Comparison of ENCODE assay signal across 8 cellular contexts in the genomic region with DNA sequence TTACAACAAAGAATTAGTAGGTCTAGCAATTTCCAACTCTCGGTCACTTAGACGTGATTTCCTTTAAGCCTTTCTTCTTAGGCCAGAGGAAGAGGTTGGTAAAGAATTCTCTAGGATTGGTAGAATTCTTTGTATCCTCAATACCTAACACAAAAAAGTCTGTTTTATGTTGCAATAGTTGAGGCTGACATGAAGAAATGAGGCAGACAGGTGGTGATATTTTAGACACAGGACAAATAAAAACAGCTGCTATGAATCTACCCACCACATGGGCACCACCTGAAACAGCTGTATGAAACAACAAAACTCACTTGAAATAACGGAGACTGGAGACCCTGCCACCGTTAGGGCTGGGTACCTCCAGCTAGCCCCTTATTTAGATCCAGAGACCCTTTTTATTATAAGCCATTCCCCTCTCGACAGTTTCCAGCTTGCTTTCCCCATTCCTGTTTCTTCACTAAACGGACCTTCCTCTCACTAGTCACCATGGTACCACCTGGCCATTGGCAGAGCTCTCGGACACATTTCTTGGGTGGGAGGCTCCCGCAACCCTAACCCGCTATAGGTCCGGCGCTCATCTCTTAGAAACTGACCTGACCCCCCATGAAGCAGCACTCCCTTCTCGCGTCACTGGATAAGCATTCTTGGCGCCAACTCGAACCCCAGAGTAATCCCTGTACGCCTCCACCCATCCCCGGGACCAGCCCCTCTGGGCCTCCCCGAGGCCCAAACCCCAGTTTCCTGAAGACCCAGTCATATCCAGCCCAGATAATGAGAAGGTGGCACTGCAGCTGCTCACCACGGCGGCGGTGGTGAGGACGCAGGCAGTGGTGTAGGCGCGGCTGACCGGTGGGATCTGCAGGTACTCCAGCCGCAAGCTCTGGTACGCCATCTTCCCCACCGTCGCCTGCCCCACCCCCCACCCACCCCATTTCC. TPM values are rescaled to one million over a fixed set of nuclear protein-coding genes. Genes with fewer than 3 reads are reported as not detected.
DNase-seq lines count a peak whose midpoint lies in the region; ATAC-seq and TF ChIP-seq lines count a peak whose summit lies in the region.

Gene DERL2, minus strand, starts transcription at position 909 of the 936 bp plus-strand sequence. Its CDS starts 17 bp downstream, at position 892.

- H3K27ac ChIP-seq in AG04450 (ENCODE audit: low read depth, low read length): peak within 1 kb of the TSS; percentile 99
- H3K27ac ChIP-seq in SU-DHL-6 (ENCODE audit: low read depth, low read length): peak within 1 kb of the TSS; percentile 92

- H3K4me2 ChIP-seq in SU-DHL-6 (ENCODE audit: low read depth, low read length, poor library complexity, severe bottlenecking): peak within 1 kb of the TSS; percentile 85

- H3F3A ChIP-seq in SU-DHL-6 (ENCODE audit: insufficient read depth): 0 out of 2 replicates have a peak, but pooled peaks cover 7% of the 10 kb centered on the region

- H3K9ac ChIP-seq in SU-DHL-6 (ENCODE audit: low read length): peak within 1 kb of the TSS; percentile 86

- H3K27me3 ChIP-seq in AG04450 (ENCODE audit: control insufficient read depth, insufficient read depth, low read length): no peaks in the 10 kb centered on the region
- H3K27me3 ChIP-seq in SU-DHL-6 (ENCODE audit: low read length): no peaks in the 10 kb centered on the region

- H3K36me3 ChIP-seq in SU-DHL-6 (ENCODE audit: low read length): peaks cover 37% of the 10 kb centered on the region; the same call in 1 of the 2 replicates

- TF ChIP-seq CTCF in AG04450 (IDR thresholded peaks at IDR 0.05; ENCODE audit: low read depth, low read length) (no peak), SU-DHL-6 (IDR thresholded peaks at IDR 0.05; ENCODE audit: insufficient read depth, low read length, poor library complexity, severe bottlenecking) (no peak)

- no peaks in the 10 kb centered on the region for H3K9me3 ChIP-seq in AG04450 (ENCODE audit: control insufficient read depth, insufficient read depth, low read length)
- H3K9me3 ChIP-seq in SU-DHL-6 (ENCODE audit: insufficient read depth, low read length): no peaks in the 10 kb centered on the region

- POLR2A ChIA-PET in AG04450 (lab: Yijun Ruan, JAX): interaction anchor here (0.7 to 2.1 kb wide), 8 partner anchors 15 to 99 kb away, joined by 3 to 21 read pairs (median 7); partner anchors contain the start of genes C1QBP, DHX33 and NLRP1

- H2AFZ ChIP-seq in SU-DHL-6 (ENCODE audit: low read depth, low read length, severe bottlenecking): peak within 1 kb of the TSS; percentile 75

- CTCF ChIA-PET in AG04450 (lab: Charles Lee): interaction anchor here (0.6 to 1.8 kb wide), 3 partner anchors 10 to 222 kb away, joined by 3 to 7 read pairs (median 3); partner anchors contain the start of gene C1QBP

- no peaks in the 10 kb centered on the region for H3K9me2 ChIP-seq in SU-DHL-6 (replicated peaks; ENCODE audit: insufficient read depth, low read length)

- H4K20me1 ChIP-seq in SU-DHL-6 (ENCODE audit: low read depth, low read length): peaks cover 8% of the 10 kb centered on the region

- H3K4me3 ChIP-seq in AG04450 (ENCODE audit: low read depth, low read length) (peak within 1 kb of the TSS; percentile 91), SU-DHL-6 (ENCODE audit: insufficient read depth, low read length, poor library complexity, severe bottlenecking) (peak within 1 kb of the TSS; percentile 97)

- DNase-seq in AG04450 (ENCODE audit: low read depth, low spot score) (no peak), myocyte (ENCODE audit: low read depth) (peak; percentile 20), SIG-M5 (lab: John Stamatoyannopoulos, UW) (no peak), OCI-M2 (lab: John Stamatoyannopoulos, UW; ENCODE audit: unreplicated experiment) (no peak)

- ATAC-seq in GM18870 (IDR thresholded peaks at IDR 0.05; ENCODE audit: unreplicated experiment) (peak; percentile 12), HG03103 (IDR thresholded peaks at IDR 0.05; ENCODE audit: low read depth, unreplicated experiment) (peak; percentile 8), esophagus mucosa (peak; percentile 30)

- H3K79me2 ChIP-seq in SU-DHL-6 (ENCODE audit: insufficient read depth, low read length): peaks cover 60% of the 10 kb centered on the region

RNA-seq across cellular contexts. Expression of gene DERL2, which starts in this region (rescaled TPM):
- polyA plus RNA-seq in AG04450 (2011; rRNA removed): 88.2 and 101 TPM in 2 replicates
- 23.1 and 23.5 TPM in 2 replicates for polyA minus RNA-seq in AG04450 (2011; rRNA and poly(A)+ RNA removed)
- total RNA-seq in esophagus mucosa: 35.0 TPM
- total RNA-seq in myocyte: 59.1 and 68.0 TPM in 2 replicates
- polyA plus RNA-seq in myocyte (2012): 76.7 TPM
